1 cellular context compared by ENCODE assay signal in genomic region chr14:22555573-22556011, GRCh38.
TF ChIP-seq lines count a peak whose summit lies in the region.

No MANE protein-coding gene starts in this region.

TF ChIP-seq in GM12878, 131 proteins besides CTCF, POLR2A, EP300 and RAD21 (continued from another document):
- TF ChIP-seq ZNF592 (IDR thresholded peaks at IDR 0.05) (peak; percentile 2; the same call in 1 of the 2 replicates), ZNF24 (IDR thresholded peaks at IDR 0.05) (peak; percentile 97), PRDM15 (CRISPR knock-in tag; IDR thresholded peaks at IDR 0.05) (no peak), ZNF217 (IDR thresholded peaks at IDR 0.05) (no peak), MTA2 (IDR thresholded peaks at IDR 0.05; ENCODE audit: low read depth) (peak; percentile 10), SPI1 (IDR thresholded peaks at IDR 0.05; ENCODE audit: borderline replicate concordance, insufficient read depth, low read depth, low read length) (0 out of 2 replicates have a peak, but pooled peaks have one; percentile 24), IKZF1 (conservative IDR thresholded peaks at IDR 0.05) (peak; percentile 26), ETV6 (conservative IDR thresholded peaks at IDR 0.05 in 1 of 2, IDR thresholded peaks at IDR 0.05 in 1 of 2; ENCODE audit: borderline replicate concordance in 1 of 2, low read depth in 1 of 2) (peak in 1 of 2 experiments; percentile 10; a peak in 1 of 4 replicates)
TF ChIP-seq in GM12878: peak in this region for 23.
